ENCODE assay signal across 1 cellular context in the genomic region with DNA sequence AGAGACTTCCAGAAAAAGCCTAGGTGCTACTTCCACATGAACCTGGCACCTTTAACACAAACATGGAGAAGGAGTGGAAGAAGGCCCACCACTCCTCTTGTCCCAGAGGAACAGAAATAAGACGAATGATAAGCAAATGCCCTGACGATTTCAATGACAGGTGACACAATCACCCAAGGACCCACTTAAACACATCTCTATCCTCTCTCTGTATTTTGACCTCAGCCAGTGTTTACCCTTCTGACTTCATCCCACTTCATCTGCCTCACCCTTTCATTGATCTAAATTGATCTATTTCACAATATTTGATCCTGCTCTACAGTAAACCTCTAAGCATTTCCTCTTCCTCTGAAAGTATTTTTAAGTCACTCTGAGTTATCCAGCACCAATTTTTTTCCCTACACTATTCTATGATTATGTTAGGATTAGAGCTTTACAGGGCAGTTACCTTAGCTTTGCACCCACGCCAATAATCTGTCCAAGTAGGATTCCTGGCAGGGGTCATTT.
TF ChIP-seq lines count a peak whose summit lies in the region.

No MANE protein-coding gene starts in this region.

TF ChIP-seq in HepG2, 621 proteins besides CTCF, POLR2A, EP300 and RAD21 (continued from another document and continues in another):
- TF ChIP-seq, protein P1, sequence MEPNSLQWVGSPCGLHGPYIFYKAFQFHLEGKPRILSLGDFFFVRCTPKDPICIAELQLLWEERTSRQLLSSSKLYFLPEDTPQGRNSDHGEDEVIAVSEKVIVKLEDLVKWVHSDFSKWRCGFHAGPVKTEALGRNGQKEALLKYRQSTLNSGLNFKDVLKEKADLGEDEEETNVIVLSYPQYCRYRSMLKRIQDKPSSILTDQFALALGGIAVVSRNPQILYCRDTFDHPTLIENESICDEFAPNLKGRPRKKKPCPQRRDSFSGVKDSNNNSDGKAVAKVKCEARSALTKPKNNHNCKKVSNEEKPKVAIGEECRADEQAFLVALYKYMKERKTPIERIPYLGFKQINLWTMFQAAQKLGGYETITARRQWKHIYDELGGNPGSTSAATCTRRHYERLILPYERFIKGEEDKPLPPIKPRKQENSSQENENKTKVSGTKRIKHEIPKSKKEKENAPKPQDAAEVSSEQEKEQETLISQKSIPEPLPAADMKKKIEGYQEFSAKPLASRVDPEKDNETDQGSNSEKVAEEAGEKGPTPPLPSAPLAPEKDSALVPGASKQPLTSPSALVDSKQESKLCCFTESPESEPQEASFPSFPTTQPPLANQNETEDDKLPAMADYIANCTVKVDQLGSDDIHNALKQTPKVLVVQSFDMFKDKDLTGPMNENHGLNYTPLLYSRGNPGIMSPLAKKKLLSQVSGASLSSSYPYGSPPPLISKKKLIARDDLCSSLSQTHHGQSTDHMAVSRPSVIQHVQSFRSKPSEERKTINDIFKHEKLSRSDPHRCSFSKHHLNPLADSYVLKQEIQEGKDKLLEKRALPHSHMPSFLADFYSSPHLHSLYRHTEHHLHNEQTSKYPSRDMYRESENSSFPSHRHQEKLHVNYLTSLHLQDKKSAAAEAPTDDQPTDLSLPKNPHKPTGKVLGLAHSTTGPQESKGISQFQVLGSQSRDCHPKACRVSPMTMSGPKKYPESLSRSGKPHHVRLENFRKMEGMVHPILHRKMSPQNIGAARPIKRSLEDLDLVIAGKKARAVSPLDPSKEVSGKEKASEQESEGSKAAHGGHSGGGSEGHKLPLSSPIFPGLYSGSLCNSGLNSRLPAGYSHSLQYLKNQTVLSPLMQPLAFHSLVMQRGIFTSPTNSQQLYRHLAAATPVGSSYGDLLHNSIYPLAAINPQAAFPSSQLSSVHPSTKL (CRISPR knock-in tag; IDR thresholded peaks at IDR 0.05), result peak; percentile 99
- TF ChIP-seq ZNF160 (CRISPR knock-in tag; IDR thresholded peaks at IDR 0.05) (no peak), TBX2 (CRISPR knock-in tag; IDR thresholded peaks at IDR 0.05; ENCODE audit: borderline replicate concordance) (peak; percentile 88), ZBTB20 (CRISPR knock-in tag; IDR thresholded peaks at IDR 0.05; ENCODE audit: borderline replicate concordance, low read depth) (no peak), YEATS4 (CRISPR knock-in tag; IDR thresholded peaks at IDR 0.05; ENCODE audit: borderline replicate concordance) (no peak), ZBED4 (CRISPR knock-in tag; IDR thresholded peaks at IDR 0.05; ENCODE audit: borderline replicate concordance) (0 out of 2 replicates have a peak, but pooled peaks have one; percentile 33), FOXO1 (CRISPR knock-in tag; IDR thresholded peaks at IDR 0.05) (peak; percentile 84; the same call in 1 of the 2 replicates), ZNF136 (CRISPR knock-in tag; IDR thresholded peaks at IDR 0.05; ENCODE audit: low read depth) (no peak), ZNF18 (CRISPR knock-in tag; IDR thresholded peaks at IDR 0.05; ENCODE audit: insufficient replicate concordance) (peak; percentile 48), ZNF546 (CRISPR knock-in tag; conservative IDR thresholded peaks at IDR 0.05) (no peak), FLYWCH1 (CRISPR knock-in tag; IDR thresholded peaks at IDR 0.05) (no peak), ZNF432 (CRISPR knock-in tag; IDR thresholded peaks at IDR 0.05; ENCODE audit: borderline replicate concordance) (no peak), CEBPB (IDR thresholded peaks at IDR 0.05; ENCODE audit: borderline replicate concordance, low read depth, low read length) (peak; percentile 96), REPIN1 (CRISPR knock-in tag; IDR thresholded peaks at IDR 0.05; ENCODE audit: borderline replicate concordance, low read depth) (peak; percentile 33; the same call in 1 of the 2 replicates), ZNF207 (IDR thresholded peaks at IDR 0.05; ENCODE audit: borderline replicate concordance) (no peak), RFX5 (IDR thresholded peaks at IDR 0.05; ENCODE audit: low read depth, low read length) (no peak), XRCC5 (optimal IDR thresholded peaks at IDR 0.05; ENCODE audit: low read length) (no peak), PREB (CRISPR knock-in tag; IDR thresholded peaks at IDR 0.05) (no peak), FOXO4 (CRISPR knock-in tag; conservative IDR thresholded peaks at IDR 0.05) (no peak), ZNF343 (CRISPR knock-in tag; IDR thresholded peaks at IDR 0.05) (no peak), ZFP36L2 (CRISPR knock-in tag; IDR thresholded peaks at IDR 0.05) (no peak), HDAC2 (CRISPR knock-in tag; IDR thresholded peaks at IDR 0.05) (peak; percentile 95), NPAS2 (CRISPR knock-in tag; IDR thresholded peaks at IDR 0.05; ENCODE audit: borderline replicate concordance) (no peak), HOXA7 (CRISPR knock-in tag; IDR thresholded peaks at IDR 0.05) (no peak), ZNF768 (CRISPR knock-in tag; IDR thresholded peaks at IDR 0.05) (no peak)
- TF ChIP-seq, protein P2, sequence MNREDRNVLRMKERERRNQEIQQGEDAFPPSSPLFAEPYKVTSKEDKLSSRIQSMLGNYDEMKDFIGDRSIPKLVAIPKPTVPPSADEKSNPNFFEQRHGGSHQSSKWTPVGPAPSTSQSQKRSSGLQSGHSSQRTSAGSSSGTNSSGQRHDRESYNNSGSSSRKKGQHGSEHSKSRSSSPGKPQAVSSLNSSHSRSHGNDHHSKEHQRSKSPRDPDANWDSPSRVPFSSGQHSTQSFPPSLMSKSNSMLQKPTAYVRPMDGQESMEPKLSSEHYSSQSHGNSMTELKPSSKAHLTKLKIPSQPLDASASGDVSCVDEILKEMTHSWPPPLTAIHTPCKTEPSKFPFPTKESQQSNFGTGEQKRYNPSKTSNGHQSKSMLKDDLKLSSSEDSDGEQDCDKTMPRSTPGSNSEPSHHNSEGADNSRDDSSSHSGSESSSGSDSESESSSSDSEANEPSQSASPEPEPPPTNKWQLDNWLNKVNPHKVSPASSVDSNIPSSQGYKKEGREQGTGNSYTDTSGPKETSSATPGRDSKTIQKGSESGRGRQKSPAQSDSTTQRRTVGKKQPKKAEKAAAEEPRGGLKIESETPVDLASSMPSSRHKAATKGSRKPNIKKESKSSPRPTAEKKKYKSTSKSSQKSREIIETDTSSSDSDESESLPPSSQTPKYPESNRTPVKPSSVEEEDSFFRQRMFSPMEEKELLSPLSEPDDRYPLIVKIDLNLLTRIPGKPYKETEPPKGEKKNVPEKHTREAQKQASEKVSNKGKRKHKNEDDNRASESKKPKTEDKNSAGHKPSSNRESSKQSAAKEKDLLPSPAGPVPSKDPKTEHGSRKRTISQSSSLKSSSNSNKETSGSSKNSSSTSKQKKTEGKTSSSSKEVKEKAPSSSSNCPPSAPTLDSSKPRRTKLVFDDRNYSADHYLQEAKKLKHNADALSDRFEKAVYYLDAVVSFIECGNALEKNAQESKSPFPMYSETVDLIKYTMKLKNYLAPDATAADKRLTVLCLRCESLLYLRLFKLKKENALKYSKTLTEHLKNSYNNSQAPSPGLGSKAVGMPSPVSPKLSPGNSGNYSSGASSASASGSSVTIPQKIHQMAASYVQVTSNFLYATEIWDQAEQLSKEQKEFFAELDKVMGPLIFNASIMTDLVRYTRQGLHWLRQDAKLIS (CRISPR knock-in tag; IDR thresholded peaks at IDR 0.05), result peak; percentile 68; the same call in 1 of the 2 replicates
- TF ChIP-seq, protein P3, sequence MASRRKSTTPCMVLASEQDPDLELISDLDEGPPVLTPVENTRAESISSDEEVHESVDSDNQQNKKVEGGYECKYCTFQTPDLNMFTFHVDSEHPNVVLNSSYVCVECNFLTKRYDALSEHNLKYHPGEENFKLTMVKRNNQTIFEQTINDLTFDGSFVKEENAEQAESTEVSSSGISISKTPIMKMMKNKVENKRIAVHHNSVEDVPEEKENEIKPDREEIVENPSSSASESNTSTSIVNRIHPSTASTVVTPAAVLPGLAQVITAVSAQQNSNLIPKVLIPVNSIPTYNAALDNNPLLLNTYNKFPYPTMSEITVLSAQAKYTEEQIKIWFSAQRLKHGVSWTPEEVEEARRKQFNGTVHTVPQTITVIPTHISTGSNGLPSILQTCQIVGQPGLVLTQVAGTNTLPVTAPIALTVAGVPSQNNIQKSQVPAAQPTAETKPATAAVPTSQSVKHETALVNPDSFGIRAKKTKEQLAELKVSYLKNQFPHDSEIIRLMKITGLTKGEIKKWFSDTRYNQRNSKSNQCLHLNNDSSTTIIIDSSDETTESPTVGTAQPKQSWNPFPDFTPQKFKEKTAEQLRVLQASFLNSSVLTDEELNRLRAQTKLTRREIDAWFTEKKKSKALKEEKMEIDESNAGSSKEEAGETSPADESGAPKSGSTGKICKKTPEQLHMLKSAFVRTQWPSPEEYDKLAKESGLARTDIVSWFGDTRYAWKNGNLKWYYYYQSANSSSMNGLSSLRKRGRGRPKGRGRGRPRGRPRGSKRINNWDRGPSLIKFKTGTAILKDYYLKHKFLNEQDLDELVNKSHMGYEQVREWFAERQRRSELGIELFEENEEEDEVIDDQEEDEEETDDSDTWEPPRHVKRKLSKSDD (CRISPR knock-in tag; IDR thresholded peaks at IDR 0.05; ENCODE audit: low read depth), result no peak
- TF ChIP-seq, protein P4, sequence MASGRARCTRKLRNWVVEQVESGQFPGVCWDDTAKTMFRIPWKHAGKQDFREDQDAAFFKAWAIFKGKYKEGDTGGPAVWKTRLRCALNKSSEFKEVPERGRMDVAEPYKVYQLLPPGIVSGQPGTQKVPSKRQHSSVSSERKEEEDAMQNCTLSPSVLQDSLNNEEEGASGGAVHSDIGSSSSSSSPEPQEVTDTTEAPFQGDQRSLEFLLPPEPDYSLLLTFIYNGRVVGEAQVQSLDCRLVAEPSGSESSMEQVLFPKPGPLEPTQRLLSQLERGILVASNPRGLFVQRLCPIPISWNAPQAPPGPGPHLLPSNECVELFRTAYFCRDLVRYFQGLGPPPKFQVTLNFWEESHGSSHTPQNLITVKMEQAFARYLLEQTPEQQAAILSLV (CRISPR knock-in tag; IDR thresholded peaks at IDR 0.05; ENCODE audit: borderline replicate concordance), result no peak
- TF ChIP-seq, protein P5, sequence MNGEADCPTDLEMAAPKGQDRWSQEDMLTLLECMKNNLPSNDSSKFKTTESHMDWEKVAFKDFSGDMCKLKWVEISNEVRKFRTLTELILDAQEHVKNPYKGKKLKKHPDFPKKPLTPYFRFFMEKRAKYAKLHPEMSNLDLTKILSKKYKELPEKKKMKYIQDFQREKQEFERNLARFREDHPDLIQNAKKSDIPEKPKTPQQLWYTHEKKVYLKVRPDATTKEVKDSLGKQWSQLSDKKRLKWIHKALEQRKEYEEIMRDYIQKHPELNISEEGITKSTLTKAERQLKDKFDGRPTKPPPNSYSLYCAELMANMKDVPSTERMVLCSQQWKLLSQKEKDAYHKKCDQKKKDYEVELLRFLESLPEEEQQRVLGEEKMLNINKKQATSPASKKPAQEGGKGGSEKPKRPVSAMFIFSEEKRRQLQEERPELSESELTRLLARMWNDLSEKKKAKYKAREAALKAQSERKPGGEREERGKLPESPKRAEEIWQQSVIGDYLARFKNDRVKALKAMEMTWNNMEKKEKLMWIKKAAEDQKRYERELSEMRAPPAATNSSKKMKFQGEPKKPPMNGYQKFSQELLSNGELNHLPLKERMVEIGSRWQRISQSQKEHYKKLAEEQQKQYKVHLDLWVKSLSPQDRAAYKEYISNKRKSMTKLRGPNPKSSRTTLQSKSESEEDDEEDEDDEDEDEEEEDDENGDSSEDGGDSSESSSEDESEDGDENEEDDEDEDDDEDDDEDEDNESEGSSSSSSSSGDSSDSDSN (CRISPR knock-in tag; IDR thresholded peaks at IDR 0.05), result no peak
